10 cellular contexts compared by ENCODE assay signal in genomic region chr3:78919021-78919755, GRCh38.
DNase-seq lines count a peak whose midpoint lies in the region; ATAC-seq and TF ChIP-seq lines count a peak whose summit lies in the region.
"Had no signal": no experiment of that assay in that cellular context is flagged by ENCODE, and none has a peak within 500 bp of the region (broad histone marks: within the 10 kb centered on the region; RNA-seq: fewer than 3 reads in every experiment).

No MANE protein-coding gene starts in this region.

- no peak overlapping the region for H3K9ac ChIP-seq in endodermal cell (ENCODE audit: extremely low read depth, low read length, poor library complexity, severe bottlenecking)

- H3K9me3 Mint-ChIP-seq in endodermal cell, result no peaks in the 10 kb centered on the region

- 89% methylated on average over 3 to 5 of the region's 5 CpGs for WGBS in endodermal cell (ENCODE audit: insufficient coverage in 1 of 2, insufficient read length in 1 of 2), 2 experiments

- ATAC-seq in GM21390 (IDR thresholded peaks at IDR 0.05; ENCODE audit: unreplicated experiment), result peak; percentile 77

- no peaks in the 10 kb centered on the region for H3K36me3 ChIP-seq in ACC112 (ENCODE audit: insufficient read depth, low read length)
- H3K36me3 ChIP-seq in BE2C, result no peaks in the 10 kb centered on the region
- no peaks in the 10 kb centered on the region for H3K36me3 ChIP-seq in endodermal cell (ENCODE audit: control insufficient read depth, insufficient read depth, low read length)

- no peaks in the 10 kb centered on the region for H3K27me3 ChIP-seq in ACC112 (ENCODE audit: insufficient read depth, low read length)
- no peaks in the 10 kb centered on the region for H3K27me3 ChIP-seq in BE2C
- no peaks in the 10 kb centered on the region for H3K27me3 ChIP-seq in endodermal cell (ENCODE audit: control insufficient read depth, insufficient read depth, low read length, poor library complexity, severe bottlenecking)

- peak overlapping the region; percentile 69 for H2AFZ ChIP-seq in ACC112 (ENCODE audit: low read length, unreplicated experiment)

- no peaks in the 10 kb centered on the region for H3K27me3 Mint-ChIP-seq in endodermal cell (ENCODE audit: insufficient read depth)

- H3K9me3 ChIP-seq in BE2C, result no peaks in the 10 kb centered on the region
- no peaks in the 10 kb centered on the region for H3K9me3 ChIP-seq in endodermal cell (ENCODE audit: control insufficient read depth, low read length)

- TF ChIP-seq CTCF in BE2C (IDR thresholded peaks at IDR 0.05; ENCODE audit: low read depth, low read length) (no peak), endodermal cell (conservative IDR thresholded peaks at IDR 0.05) (no peak)

- H3K27ac ChIP-seq in ACC112 (ENCODE audit: low read depth, low read length) (peak overlapping the region; percentile 94), endodermal cell (ENCODE audit: low read depth, low read length) (no peak overlapping the region)

- H3K79me2 ChIP-seq in ACC112 (ENCODE audit: control insufficient read depth, insufficient read depth, low read length, unreplicated experiment), result peaks cover 9% of the 10 kb centered on the region

- H3K36me3 Mint-ChIP-seq in endodermal cell (ENCODE audit: low read depth), result no peaks in the 10 kb centered on the region

- no peak overlapping the region for H3K27ac Mint-ChIP-seq in endodermal cell

- DNase-seq in NCI-H226, result peak; percentile 77
- peak; percentile 92 for DNase-seq in fibroblast of peridontal ligament (ENCODE audit: extremely low read depth)
- no peak for DNase-seq in activated CD8-positive, alpha-beta memory T cell treated with anti-CD3 and anti-CD28 coated beads for 24 hours
- DNase-seq in BE2C, result no peak
- DNase-seq in Kasumi-1 (lab: John Stamatoyannopoulos, UW), result no peak
- no peak for DNase-seq in endodermal cell
- DNase-seq: DMS153, foreskin melanocyte had no signal

- H3K4me3 Mint-ChIP-seq in endodermal cell, result no peak overlapping the region

- peak overlapping the region; percentile 31; the same call in 1 of the 2 replicates for H3K4me3 ChIP-seq in ACC112 (ENCODE audit: low read depth, low read length)
- H3K4me3 ChIP-seq in BE2C (ENCODE audit: low read depth, low read length), result no peak overlapping the region
- H3K4me3 ChIP-seq in endodermal cell (ENCODE audit: low read length), result no peak overlapping the region

- peaks cover 6% of the 10 kb centered on the region for H3K4me1 Mint-ChIP-seq in endodermal cell

- peaks cover 26% of the 10 kb centered on the region for H3K4me1 ChIP-seq in ACC112 (ENCODE audit: control insufficient read depth, insufficient read depth, low read length, unreplicated experiment)
- H3K4me1 ChIP-seq in BE2C, result peaks cover 7% of the 10 kb centered on the region; the same call in 1 of the 2 replicates
- peaks cover 6% of the 10 kb centered on the region for H3K4me1 ChIP-seq in endodermal cell (ENCODE audit: control insufficient read depth, insufficient read depth, low read length)

Comparison
In these comparisons a context has a peak if more than half of its experiments do, and no peak if none do; other contexts are left out.
1. DNase-seq: peak in NCI-H226 (single experiment) and fibroblast of peridontal ligament (single experiment); none in activated CD8-positive, alpha-beta memory T cell treated with anti-CD3 and anti-CD28 coated beads for 24 hours (single experiment), BE2C (single experiment), Kasumi-1 (0 of 2) and endodermal cell (single experiment).